ENCODE assay signal across 12 cellular contexts in the genomic region with DNA sequence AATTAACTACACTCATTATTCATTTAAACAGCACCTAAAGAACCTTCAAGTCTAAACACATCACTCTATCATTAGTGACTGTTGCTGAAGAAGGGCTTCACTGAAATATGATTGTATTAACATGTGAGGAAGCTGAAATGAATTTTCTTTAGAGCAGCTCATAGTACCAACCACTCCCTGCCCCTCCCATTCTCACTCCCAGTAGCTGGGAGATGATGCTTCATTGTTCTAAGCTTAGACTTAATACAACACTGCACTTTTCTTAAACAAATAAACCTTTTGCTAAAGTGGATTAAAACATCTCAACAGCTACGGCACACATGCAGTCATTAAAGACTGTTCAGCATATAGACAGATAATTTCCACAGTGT.
DNase-seq lines count a peak whose midpoint lies in the region; ATAC-seq and TF ChIP-seq lines count a peak whose summit lies in the region.
"Had no signal": no experiment of that assay in that cellular context is flagged by ENCODE, and none has a peak within 500 bp of the region (broad histone marks: within the 10 kb centered on the region; RNA-seq: fewer than 3 reads in every experiment).

No MANE protein-coding gene starts in this region.

- H3K27me3 ChIP-seq in esophagus (ENCODE audit: control insufficient read depth in 1 of 2, insufficient read depth in 2 of 2, low read length in 2 of 2), result no peaks in the 10 kb centered on the region
- H3K27me3 ChIP-seq in BE2C, result no peaks in the 10 kb centered on the region

- H3K27ac ChIP-seq in esophagus (ENCODE audit: low read depth in 2 of 2, low read length in 1 of 2), result peak overlapping the region; percentile 92 to 96
- peak overlapping the region in 13 of 21 experiments; percentile 3 to 88 (median 47) for H3K27ac ChIP-seq in skin epidermis
- H3K27ac ChIP-seq: SK-N-MC had no signal

- ATAC-seq in activated CD4-positive, CD25-positive, alpha-beta regulatory T cell treated with anti-CD3 and anti-CD28 coated beads, Interleukin-2, amount 50 U/mL, for 24 hours, result peak; percentile 12 to 17
- ATAC-seq: K562, left cardiac atrium had no signal

- H3K4me1 ChIP-seq in esophagus (ENCODE audit: control insufficient read depth in 2 of 2, insufficient read depth in 2 of 2, low read length in 1 of 2) (peaks cover 0 to 8% of the 10 kb centered on the region in 2 donors), BE2C (no peaks in the 10 kb centered on the region; the same call in 1 of the 2 replicates)

- no peak for TF ChIP-seq CTCF in BE2C (IDR thresholded peaks at IDR 0.05; ENCODE audit: low read depth, low read length)

- no peak for DNase-seq in activated CD4-positive, CD25-positive, alpha-beta regulatory T cell (lab: John Stamatoyannopoulos, UW)
- DNase-seq in NCI-H748 treated with DMSO at 0.1 percent for 48 hours (lab: John Stamatoyannopoulos, UW) (peak; percentile 88), islet precursor cell (no peak), NK-92 (lab: John Stamatoyannopoulos, UW; ENCODE audit: unreplicated experiment) (no peak), BE2C (no peak)
- DNase-seq: H9, left cardiac atrium had no signal

- H3K4me3 ChIP-seq in esophagus (ENCODE audit: low read depth in 1 of 2, low read length in 2 of 2), result no peak overlapping the region
- H3K4me3 ChIP-seq in skin epidermis, result no peak overlapping the region
- no peak overlapping the region for H3K4me3 ChIP-seq in BE2C (ENCODE audit: low read depth, low read length)
- H3K4me3 ChIP-seq: K562, SK-N-MC had no signal

- WGBS in esophagus, 2 donors, result 35 to 36% methylated on average over 1 of the region's 1 CpG

- H3K36me3 ChIP-seq in esophagus (ENCODE audit: control insufficient read depth in 2 of 2, insufficient read depth in 2 of 2, low read length in 1 of 2), result no peaks in the 10 kb centered on the region
- no peaks in the 10 kb centered on the region for H3K36me3 ChIP-seq in BE2C

- H3K9me3 ChIP-seq in esophagus (ENCODE audit: control insufficient read depth in 2 of 2, insufficient read depth in 1 of 2, low read depth in 1 of 2, low read length in 1 of 2) (no peaks in the 10 kb centered on the region), BE2C (no peaks in the 10 kb centered on the region)
